ENCODE assay signal across 1 cellular context in the genomic region with DNA sequence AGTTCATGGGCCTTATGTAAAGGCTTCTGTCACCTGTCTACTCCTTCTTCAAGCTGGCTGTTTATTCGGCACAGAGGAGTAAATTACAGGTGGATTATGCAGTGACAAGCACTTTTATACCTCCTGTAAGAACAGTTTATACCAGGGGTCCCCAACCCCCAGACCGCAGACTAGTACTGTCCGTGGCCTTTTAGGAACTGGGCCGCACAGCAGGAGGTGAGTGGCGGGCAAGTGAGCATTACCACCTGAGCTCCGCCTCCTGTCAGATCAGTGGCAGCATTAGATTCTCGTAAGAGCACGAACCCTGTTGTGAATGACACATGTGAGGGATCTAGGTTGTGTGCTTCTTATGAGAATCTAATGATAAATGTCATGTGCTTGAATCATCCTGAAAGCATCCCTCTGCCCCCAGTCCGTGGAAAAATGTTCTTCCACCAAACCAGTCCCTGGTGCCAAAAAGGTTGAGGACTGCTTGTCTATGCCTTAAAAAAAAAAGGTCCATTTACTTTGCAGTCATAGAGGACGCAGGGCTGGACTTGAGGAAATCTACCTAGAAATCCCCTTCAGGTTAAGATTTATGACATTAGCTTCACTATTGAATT.
TF ChIP-seq lines count a peak whose summit lies in the region.

No MANE protein-coding gene starts in this region.

TF ChIP-seq in IMR-90, 13 proteins besides CTCF, POLR2A, EP300 and RAD21 (continued from another document):
- TF ChIP-seq SMC3 (IDR thresholded peaks at IDR 0.05; ENCODE audit: low read depth, low read length) (no peak), BHLHE40 (IDR thresholded peaks at IDR 0.05; ENCODE audit: low read depth, low read length) (no peak), FOS (IDR thresholded peaks at IDR 0.05; ENCODE audit: low read depth, low read length) (no peak)
TF ChIP-seq in IMR-90: peak in this region for 0.
